23 cellular contexts compared by ENCODE assay signal in the genomic region with DNA sequence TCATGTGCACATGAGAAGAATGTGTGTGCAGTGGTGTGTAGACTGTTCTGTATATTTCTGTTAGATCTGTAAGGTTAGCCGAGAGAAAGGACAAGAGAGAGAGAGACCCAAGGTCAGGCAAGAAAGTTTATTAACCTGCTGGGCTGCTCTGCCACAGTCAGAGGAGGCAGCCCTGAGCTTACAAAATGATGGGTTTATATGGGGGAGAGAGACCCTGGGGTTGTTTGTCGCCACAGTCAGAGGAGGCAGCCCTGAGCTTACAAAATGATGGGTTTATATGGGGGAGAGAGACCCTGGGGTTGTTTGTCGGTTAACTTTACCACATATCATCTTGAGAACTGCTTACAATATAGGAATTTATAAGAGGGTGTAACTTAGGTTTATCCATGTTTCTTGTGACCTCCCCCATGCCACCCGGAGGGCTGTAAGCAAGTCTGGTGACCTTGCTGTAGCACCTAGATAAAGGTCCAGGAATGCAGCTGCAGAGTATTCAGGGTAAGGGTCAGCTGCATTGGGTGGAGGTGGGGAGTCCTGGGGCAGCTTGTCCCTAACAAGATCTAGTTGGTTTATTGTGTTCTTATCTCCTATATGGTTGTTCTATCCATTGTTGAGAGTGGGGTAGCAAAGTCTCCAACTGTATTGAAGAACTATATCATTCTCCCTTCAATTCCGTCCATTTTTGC. TPM values are rescaled to one million over a fixed set of nuclear protein-coding genes. Genes with fewer than 3 reads are reported as not detected.
A peak's percentile ranks its signal among the peaks of the same experiment; 100 is the strongest.
DNase-seq lines count a peak whose midpoint lies in the region; ATAC-seq and TF ChIP-seq lines count a peak whose summit lies in the region.
"Had no signal": no experiment of that assay in that cellular context is flagged by ENCODE, and none has a peak within 500 bp of the region (broad histone marks: within the 10 kb centered on the region; RNA-seq: fewer than 3 reads in every experiment).

No MANE protein-coding gene starts in this region.

- peaks cover 25% of the 10 kb centered on the region for H3K4me1 Mint-ChIP-seq in endodermal cell
- peaks cover 29% of the 10 kb centered on the region for H3K4me1 Mint-ChIP-seq in progenitor cell of endocrine pancreas (ENCODE audit: low read depth)
- H3K4me1 Mint-ChIP-seq: CD4-positive, alpha-beta memory T cell had no signal

- H3K27ac Mint-ChIP-seq in endodermal cell (peak overlapping the region; percentile 92), progenitor cell of endocrine pancreas (peak overlapping the region; percentile 84)
- H3K27ac Mint-ChIP-seq: CD4-positive, alpha-beta memory T cell had no signal

- H3K9me3 Mint-ChIP-seq in endodermal cell, result peaks cover 56% of the 10 kb centered on the region
- H3K9me3 Mint-ChIP-seq in progenitor cell of endocrine pancreas (ENCODE audit: low read depth), result peaks cover 31% of the 10 kb centered on the region

- DNase-seq in cardiac muscle cell (ENCODE audit: low read depth in 1 of 2, low spot score in 1 of 2), result peak in 1 of 2 donors; percentile 47
- no peak for DNase-seq in right cardiac atrium
- peak; percentile 84 for DNase-seq in endodermal cell
- DNase-seq in progenitor cell of endocrine pancreas (ENCODE audit: low spot score, unreplicated experiment), result no peak
- DNase-seq in NCI-H2029 treated with DMSO at 0.1 percent for 48 hours (lab: John Stamatoyannopoulos, UW), result no peak
- DNase-seq: 8988T; Calu3; CD4-positive, alpha-beta memory T cell; GDM1; KG1; NCI-H1092 treated with DMSO at 0.1 percent for 48 hours; NCI-H1436 treated with DMSO at 0.1 percent for 48 hours; NCI-H1930; NCI-H2227 treated with DMSO at 0.1 percent for 48 hours; NCI-H510A treated with DMSO at 0.1 percent for 48 hours; NCI-H748 treated with DMSO at 0.1 percent for 48 hours; PC-9; RPMI8226; SIG-M5 had no signal

- H3K4me1 ChIP-seq in cardiac muscle cell (ENCODE audit: low read depth), result peaks cover 34% of the 10 kb centered on the region
- peaks cover 1% of the 10 kb centered on the region for H3K4me1 ChIP-seq in right cardiac atrium (ENCODE audit: control insufficient read depth, insufficient read depth, low read length)
- H3K4me1 ChIP-seq in HUES6 (ENCODE audit: control insufficient read depth, insufficient read depth, low read length), result peaks cover 20% of the 10 kb centered on the region
- peaks cover 4% of the 10 kb centered on the region for H3K4me1 ChIP-seq in endodermal cell (ENCODE audit: control insufficient read depth, insufficient read depth, low read length)
- H3K4me1 ChIP-seq: BLaER1 treated with 17β-estradiol and CSF1 and Interleukin-3, amounts not matched to agents 10 nM and 100 nM had no signal

- H3K9ac ChIP-seq in HUES6 (ENCODE audit: low read length), result no peak overlapping the region
- H3K9ac ChIP-seq in endodermal cell (ENCODE audit: extremely low read depth, low read length, poor library complexity, severe bottlenecking), result peak overlapping the region; percentile 42
- H3K9ac ChIP-seq: BLaER1 treated with 17β-estradiol and CSF1 and Interleukin-3, amounts not matched to agents 10 nM and 100 nM had no signal

- H3K4me3 ChIP-seq in cardiac muscle cell, result no peak overlapping the region
- H3K4me3 ChIP-seq in right cardiac atrium (ENCODE audit: low read length), result no peak overlapping the region
- H3K4me3 ChIP-seq in HUES6 (ENCODE audit: low read depth, low read length), result no peak overlapping the region
- H3K4me3 ChIP-seq in endodermal cell (ENCODE audit: low read length), result peak overlapping the region; percentile 42
- H3K4me3 ChIP-seq: BLaER1 treated with 17β-estradiol and CSF1 and Interleukin-3, amounts not matched to agents 10 nM and 100 nM; PC-9 had no signal

- intact Hi-C loops in right cardiac atrium (cut with DNase I), result no loop called here

- H3K27me3 Mint-ChIP-seq in endodermal cell (ENCODE audit: insufficient read depth) (no peaks in the 10 kb centered on the region), progenitor cell of endocrine pancreas (no peaks in the 10 kb centered on the region)

- H3K9me3 ChIP-seq in cardiac muscle cell (ENCODE audit: low read depth), result no peaks in the 10 kb centered on the region
- H3K9me3 ChIP-seq in right cardiac atrium (ENCODE audit: control insufficient read depth, low read length), result no peaks in the 10 kb centered on the region
- H3K9me3 ChIP-seq in HUES6 (ENCODE audit: control insufficient read depth, insufficient read depth, low read depth, low read length), result peaks cover 31% of the 10 kb centered on the region
- peaks cover 55% of the 10 kb centered on the region for H3K9me3 ChIP-seq in endodermal cell (ENCODE audit: control insufficient read depth, low read length)

- peaks cover 38% of the 10 kb centered on the region for H3K36me3 Mint-ChIP-seq in endodermal cell (ENCODE audit: low read depth)
- H3K36me3 Mint-ChIP-seq in progenitor cell of endocrine pancreas (ENCODE audit: insufficient read depth), result peaks cover 10% of the 10 kb centered on the region

- ATAC-seq in right cardiac atrium (no peak), GM19467 (IDR thresholded peaks at IDR 0.05; ENCODE audit: unreplicated experiment) (no peak)
- ATAC-seq: SK-N-SH treated with all-trans-retinoic acid at 6 μM for 48 hours had no signal

- TF ChIP-seq CTCF in cardiac muscle cell (IDR thresholded peaks at IDR 0.05; ENCODE audit: low read depth, low read length) (no peak), endodermal cell (conservative IDR thresholded peaks at IDR 0.05) (peak; percentile 18), progenitor cell of endocrine pancreas (IDR thresholded peaks at IDR 0.05; ENCODE audit: unreplicated experiment) (no peak)

- H3K36me3 ChIP-seq in cardiac muscle cell (no peaks in the 10 kb centered on the region), HUES6 (ENCODE audit: control insufficient read depth, insufficient read depth, low read length) (no peaks in the 10 kb centered on the region), endodermal cell (ENCODE audit: control insufficient read depth, insufficient read depth, low read length) (no peaks in the 10 kb centered on the region)

- 48% methylated on average over 5 of the region's 5 CpGs for WGBS in right cardiac atrium
- WGBS in endodermal cell (ENCODE audit: insufficient coverage in 1 of 2, insufficient read length in 1 of 2), 2 experiments, result 14 to 43% methylated on average over 1 to 3 of the region's 5 CpGs

- H3K27ac ChIP-seq in cardiac muscle cell (peak overlapping the region; percentile 75), right cardiac atrium (ENCODE audit: low read length) (no peak overlapping the region), HUES6 (ENCODE audit: low read depth, low read length) (peak overlapping the region; percentile 79; the same call in 1 of the 2 replicates), endodermal cell (ENCODE audit: low read depth, low read length) (no peak overlapping the region)
- H3K27ac ChIP-seq: BLaER1 treated with 17β-estradiol and CSF1 and Interleukin-3, amounts not matched to agents 10 nM and 100 nM; PC-9 had no signal

- H3K27me3 ChIP-seq in cardiac muscle cell (no peaks in the 10 kb centered on the region), right cardiac atrium (ENCODE audit: control insufficient read depth, insufficient read depth) (no peaks in the 10 kb centered on the region), HUES6 (ENCODE audit: control insufficient read depth, insufficient read depth, low read length) (no peaks in the 10 kb centered on the region), endodermal cell (ENCODE audit: control insufficient read depth, insufficient read depth, low read length, poor library complexity, severe bottlenecking) (no peaks in the 10 kb centered on the region)
- H3K27me3 ChIP-seq: BLaER1 treated with 17β-estradiol and CSF1 and Interleukin-3, amounts not matched to agents 10 nM and 100 nM had no signal

- H3K4me3 Mint-ChIP-seq in endodermal cell (peak overlapping the region; percentile 30), progenitor cell of endocrine pancreas (ENCODE audit: low read depth) (peak overlapping the region; percentile 55)
- H3K4me3 Mint-ChIP-seq: CD4-positive, alpha-beta memory T cell had no signal

RNA-seq across cellular contexts. Expression of gene ZBTB40, which starts 9.3 kb away (rescaled TPM):
- total RNA-seq in cardiac muscle cell, result 14.1 and 18.1 TPM in 2 replicates
- 8.3 and 8.5 TPM in 2 replicates for polyA plus RNA-seq in cardiac muscle cell
- total RNA-seq in right cardiac atrium, result 10 to 100 TPM; 10.7 to 17.7 (median 14.9) TPM
- 5.3 TPM for polyA plus RNA-seq in right cardiac atrium
- 10 to 100 TPM; 18.5 to 29.7 TPM for total RNA-seq in endodermal cell
- 13.3 TPM for polyA plus RNA-seq in endodermal cell (2013, experiment 1 of 2)
- polyA plus RNA-seq in endodermal cell (2013, experiment 2 of 2), result 12.6 TPM
- 39.4 and 40.9 TPM in 2 replicates for total RNA-seq in progenitor cell of endocrine pancreas

Comparison
In these comparisons a context has a peak if more than half of its experiments do, and no peak if none do; other contexts are left out.
1. H3K27ac ChIP-seq: peak in cardiac muscle cell (single experiment) and HUES6 (single experiment); none in right cardiac atrium (single experiment) and endodermal cell (single experiment).